18 cellular contexts compared by ENCODE assay signal in genomic region chr20:2610941-2611720, GRCh38. TPM values are rescaled to one million over a fixed set of nuclear protein-coding genes. Genes with fewer than 3 reads are reported as not detected.
DNase-seq lines count a peak whose midpoint lies in the region; ATAC-seq lines count a peak whose summit lies in the region.
"Had no signal": no experiment of that assay in that cellular context is flagged by ENCODE, and none has a peak within 500 bp of the region (broad histone marks: within the 10 kb centered on the region; RNA-seq: fewer than 3 reads in every experiment).

No MANE protein-coding gene starts in this region.

- H3K36me3 ChIP-seq in SJCRH30 = no peaks in the 10 kb centered on the region
- H3K36me3 ChIP-seq: Peyer's patch had no signal

- no peak for ATAC-seq in HG03159 (IDR thresholded peaks at IDR 0.05; ENCODE audit: unreplicated experiment)
- ATAC-seq: HepG2, SK-N-SH treated with all-trans-retinoic acid at 6 μM for 48 hours had no signal

- no peak overlapping the region for H3K4me3 ChIP-seq in SJCRH30
- H3K4me3 ChIP-seq: Peyer's patch had no signal

- H3K27me3 ChIP-seq in SJCRH30 = no peaks in the 10 kb centered on the region
- H3K27me3 ChIP-seq: Peyer's patch had no signal

- DNase-seq in NCI-H345 (lab: John Stamatoyannopoulos, UW) (peak; percentile 19), NCI-H345 treated with DMSO at 0.1 percent for 48 hours (lab: John Stamatoyannopoulos, UW; ENCODE audit: unreplicated experiment) (no peak), NCI-H2171 (lab: John Stamatoyannopoulos, UW) (peak; percentile 93), SJCRH30 (peak; percentile 97 to 98), HT-29 (ENCODE audit: low spot score) (no peak), OCI-M1 (lab: John Stamatoyannopoulos, UW) (no peak)
- DNase-seq: DMS53, KG1, NCI-H1105, NCI-H2029, NCI-H2227 treated with DMSO at 0.1 percent for 48 hours, NCI-H82, Peyer's patch, Right ventricle myocardium superior, T-helper 1 cell had no signal

- peaks cover 39% of the 10 kb centered on the region for H3K4me1 ChIP-seq in SJCRH30
- H3K4me1 ChIP-seq: Peyer's patch had no signal

- H3K27ac ChIP-seq in SJCRH30 = peak overlapping the region; percentile 91
- H3K27ac ChIP-seq: Peyer's patch had no signal

- no peaks in the 10 kb centered on the region; the same call in 1 of the 2 replicates for H3K9me3 ChIP-seq in SJCRH30 (replicated peaks)

RNA-seq across cellular contexts. Expression of gene NOP56, which starts 41.3 kb away (rescaled TPM):
- 295 and 334 TPM in 2 replicates for total RNA-seq in SJCRH30 (2014; rRNA removed; shearing (Covaris generic))
- total RNA-seq in HT-29 (2014; rRNA removed; shearing (Covaris generic)) = 365 and 383 TPM in 2 replicates

RNA-seq across cellular contexts. Expression of gene IDH3B, which starts 52.9 kb away (rescaled TPM):
- 119 and 126 TPM in 2 replicates for total RNA-seq in SJCRH30 (2014; rRNA removed; shearing (Covaris generic))
- total RNA-seq in HT-29 (2014; rRNA removed; shearing (Covaris generic)) = 139 and 146 TPM in 2 replicates

Comparison
In these comparisons a context has a peak if more than half of its experiments do, and no peak if none do; other contexts are left out.
1. DNase-seq: peak in NCI-H345 (single experiment), NCI-H2171 (single experiment) and SJCRH30 (2 of 2); none in NCI-H345 treated with DMSO at 0.1 percent for 48 hours (single experiment), HT-29 (single experiment) and OCI-M1 (single experiment).